In genomic region chr1:184188091-184188490, GRCh38 we compare ENCODE assay signal across 23 cellular contexts.
"Had no signal": no experiment of that assay in that cellular context is flagged by ENCODE, and none has a peak within 500 bp of the region (broad histone marks: within the 10 kb centered on the region; RNA-seq: fewer than 3 reads in every experiment).

No MANE protein-coding gene starts in this region.

- H3K4me1 ChIP-seq: SJSA1 had no signal

- H3K27ac ChIP-seq: cardiac muscle cell, SJSA1 had no signal

- H3K36me3 ChIP-seq: cardiac muscle cell, SJSA1 had no signal

- H3K9me3 ChIP-seq: SJSA1 had no signal

- H3K36me3 Mint-ChIP-seq: activated CD8-positive, alpha-beta memory T cell treated with anti-CD3 and anti-CD28 coated beads, Interleukin-2, amount 10 ng/mL, durations not matched to agents 7 days and 5 days; activated naive CD8-positive, alpha-beta T cell; brain had no signal

- H3K4me1 Mint-ChIP-seq: activated B cell treated with CpG ODN at 0.5 μM for 24 hours; activated CD4-positive, alpha-beta T cell treated with anti-CD3 and anti-CD28 coated beads, Interleukin-2, amount 10 ng/mL, durations not matched to agents 24 days and 14 days; activated CD8-positive, alpha-beta memory T cell treated with anti-CD3 and anti-CD28 coated beads, Interleukin-2, amount 10 ng/mL, durations not matched to agents 7 days and 5 days had no signal

- H3K4me3 ChIP-seq: cardiac muscle cell, SJSA1 had no signal

- H3K27me3 ChIP-seq: cardiac muscle cell had no signal

- DNase-seq: activated B cell treated with CpG ODN at 0.5 μM for 24 hours; activated CD4-positive, alpha-beta T cell treated with anti-CD3 and anti-CD28 coated beads for 1 hour; activated CD4-positive, alpha-beta T cell treated with anti-CD3 and anti-CD28 coated beads, Interleukin-2, amount 10 ng/mL, durations not matched to agents 24 days and 14 days; activated CD4-positive, alpha-beta T cell treated with anti-CD3 and anti-CD28 coated beads, Interleukin-2, amount 50 U/mL, for 48 hours; activated CD8-positive, alpha-beta memory T cell treated with anti-CD3 and anti-CD28 coated beads, Interleukin-2, amount 10 ng/mL, durations not matched to agents 7 days and 5 days; activated effector memory CD4-positive, alpha-beta T cell treated with anti-CD3 and anti-CD28 coated beads, Interleukin-2, amount 50 U/mL, for 16 hours; activated naive CD4-positive, alpha-beta T cell treated with anti-CD3 and anti-CD28 coated beads for 36 hours; activated T-cell treated with anti-CD3 and anti-CD28 coated beads, Interleukin-2, amount 50 U/mL, for 24 hours; amygdala; MM.1S; NCI-H1105 treated with DMSO at 0.1 percent for 48 hours; NCI-H1436 treated with DMSO at 0.1 percent for 48 hours; NCI-H187; NCI-H2081; NCI-H524; SHP77; SW 1271 had no signal

- H3K9me3 Mint-ChIP-seq: activated B cell treated with CpG ODN at 0.5 μM for 24 hours; activated CD4-positive, alpha-beta T cell treated with anti-CD3 and anti-CD28 coated beads, Interleukin-2, amount 10 ng/mL, durations not matched to agents 24 days and 14 days; activated naive CD4-positive, alpha-beta T cell treated with anti-CD3 and anti-CD28 coated beads for 36 hours; activated T-cell treated with anti-CD3 and anti-CD28 coated beads, Interleukin-2, amount 50 U/mL, for 24 hours; activated T-helper 1 cell treated with anti-CD3 and anti-CD28 coated beads, Interleukin-12 subunit alpha, Interleukin-12 subunit beta, Interleukin-2, Interleukin-4 antibody, amounts not matched to agents 30 ng/mL and 10 ng/mL and 1 ng/mL, durations not matched to agents 14 hours and 24 hours and 36 hours had no signal

- H3K4me3 Mint-ChIP-seq: activated B cell treated with CpG ODN at 0.5 μM for 24 hours; activated CD4-positive, alpha-beta T cell treated with anti-CD3 and anti-CD28 coated beads, Interleukin-2, amount 10 ng/mL, durations not matched to agents 24 days and 14 days; activated CD8-positive, alpha-beta memory T cell treated with anti-CD3 and anti-CD28 coated beads, Interleukin-2, amount 10 ng/mL, durations not matched to agents 7 days and 5 days; activated naive CD4-positive, alpha-beta T cell treated with anti-CD3 and anti-CD28 coated beads for 36 hours; activated naive CD8-positive, alpha-beta T cell; activated T-cell treated with anti-CD3 and anti-CD28 coated beads, Interleukin-2, amount 50 U/mL, for 24 hours; activated T-helper 1 cell treated with anti-CD3 and anti-CD28 coated beads, Interleukin-12 subunit alpha, Interleukin-12 subunit beta, Interleukin-2, Interleukin-4 antibody, amounts not matched to agents 30 ng/mL and 10 ng/mL and 1 ng/mL, durations not matched to agents 14 hours and 24 hours and 36 hours; brain had no signal

- H3K27ac Mint-ChIP-seq: activated B cell treated with CpG ODN at 0.5 μM for 24 hours; activated CD4-positive, alpha-beta T cell treated with anti-CD3 and anti-CD28 coated beads, Interleukin-2, amount 10 ng/mL, durations not matched to agents 24 days and 14 days; activated CD8-positive, alpha-beta memory T cell treated with anti-CD3 and anti-CD28 coated beads, Interleukin-2, amount 10 ng/mL, durations not matched to agents 7 days and 5 days; activated naive CD4-positive, alpha-beta T cell treated with anti-CD3 and anti-CD28 coated beads for 36 hours; activated naive CD8-positive, alpha-beta T cell; activated T-cell treated with anti-CD3 and anti-CD28 coated beads, Interleukin-2, amount 50 U/mL, for 24 hours; activated T-helper 1 cell treated with anti-CD3 and anti-CD28 coated beads, Interleukin-12 subunit alpha, Interleukin-12 subunit beta, Interleukin-2, Interleukin-4 antibody, amounts not matched to agents 30 ng/mL and 10 ng/mL and 1 ng/mL, durations not matched to agents 14 hours and 24 hours and 36 hours had no signal

- ATAC-seq: activated CD8-positive, alpha-beta memory T cell treated with anti-CD3 and anti-CD28 coated beads, Interleukin-2, amount 10 ng/mL, durations not matched to agents 7 days and 5 days; SK-N-SH treated with all-trans-retinoic acid at 6 μM for 48 hours had no signal
